ENCODE assay signal across 9 cellular contexts in genomic region chr13:112583592-112584277, GRCh38. TPM values are rescaled to one million over a fixed set of nuclear protein-coding genes. Genes with fewer than 3 reads are reported as not detected.
DNase-seq lines count a peak whose midpoint lies in the region; ATAC-seq and TF ChIP-seq lines count a peak whose summit lies in the region.
"Had no signal": no experiment of that assay in that cellular context is flagged by ENCODE, and none has a peak within 500 bp of the region (broad histone marks: within the 10 kb centered on the region; RNA-seq: fewer than 3 reads in every experiment).

No MANE protein-coding gene starts in this region.

- TF ChIP-seq EP300 in suprapubic skin (IDR thresholded peaks at IDR 0.05), result no peak

- H3K4me1 ChIP-seq in suprapubic skin, result peaks cover 20% of the 10 kb centered on the region

- no peaks in the 10 kb centered on the region for H3K9me3 ChIP-seq in suprapubic skin
- H3K9me3 ChIP-seq: tibial nerve had no signal

- H3K27ac ChIP-seq in suprapubic skin, result no peak overlapping the region

- peak; percentile 58 for ATAC-seq in GM18505 (IDR thresholded peaks at IDR 0.05; ENCODE audit: unreplicated experiment)
- peak; percentile 37 for ATAC-seq in HG02623 (IDR thresholded peaks at IDR 0.05; ENCODE audit: unreplicated experiment)
- ATAC-seq in memory B cell (ENCODE audit: low read depth), result peak; percentile 74

- H3K4me1 Mint-ChIP-seq in memory B cell, result peaks cover 43% of the 10 kb centered on the region

- no peaks in the 10 kb centered on the region for H3K27me3 Mint-ChIP-seq in memory B cell

- peaks cover 10% of the 10 kb centered on the region for H3K36me3 Mint-ChIP-seq in memory B cell

- peak overlapping the region; percentile 65 for H3K4me3 Mint-ChIP-seq in memory B cell

- H3K4me3 ChIP-seq in suprapubic skin, result no peak overlapping the region
- H3K4me3 ChIP-seq: tibial nerve had no signal

- no peak for TF ChIP-seq CTCF in suprapubic skin (IDR thresholded peaks at IDR 0.05)

- H3K27me3 ChIP-seq in suprapubic skin, result no peaks in the 10 kb centered on the region
- H3K27me3 ChIP-seq: tibial nerve had no signal

- peak; percentile 93 for DNase-seq in NOMO-1 treated with DMSO at 0.1 percent for 48 hours (lab: John Stamatoyannopoulos, UW; ENCODE audit: unreplicated experiment)
- peak; percentile 38 to 63 for DNase-seq in memory B cell (ENCODE audit: low spot score in 2 of 2)
- DNase-seq in G401 (ENCODE audit: low spot score), result no peak
- no peak for DNase-seq in suprapubic skin (ENCODE audit: low spot score in 2 of 2)
- DNase-seq in stimulated activated CD4-positive, alpha-beta T cell treated with anti-CD3 and anti-CD28 coated beads, Interleukin-4, amount 100 ng/mL, for 4 hours, result no peak
- no peak for DNase-seq in AG08395 (ENCODE audit: low spot score)

- 87% methylated on average over 11 of the region's 11 CpGs for WGBS in suprapubic skin

- TF ChIP-seq POLR2A in GM18505 (IDR thresholded peaks at IDR 0.05; ENCODE audit: borderline replicate concordance, extremely low read depth, insufficient read depth, insufficient read length) (peak; percentile 32), suprapubic skin (IDR thresholded peaks at IDR 0.05) (no peak)

- in situ Hi-C loops in G401 (cut with HindIII; ENCODE audit: low sequenced_read_pairs), result no loop called here

- no peaks in the 10 kb centered on the region for H3K36me3 ChIP-seq in suprapubic skin
- H3K36me3 ChIP-seq: tibial nerve had no signal

- peak overlapping the region; percentile 92 for H3K27ac Mint-ChIP-seq in memory B cell

- no peaks in the 10 kb centered on the region for H3K9me3 Mint-ChIP-seq in memory B cell

RNA-seq across cellular contexts. Expression of gene TUBGCP3, which starts 4.2 kb away (rescaled TPM):
- total RNA-seq in G401 (2014; rRNA removed; shearing (Covaris generic)), result 13.8 and 20.6 TPM in 2 replicates
- 10 to 100 TPM; 21.9 to 60.9 (median 32.0) TPM for total RNA-seq in suprapubic skin

Comparison
In these comparisons a context has a peak if more than half of its experiments do, and no peak if none do; other contexts are left out.
1. DNase-seq: peak in NOMO-1 treated with DMSO at 0.1 percent for 48 hours (single experiment) and memory B cell (2 of 2); none in G401 (single experiment), suprapubic skin (0 of 2), stimulated activated CD4-positive, alpha-beta T cell treated with anti-CD3 and anti-CD28 coated beads, Interleukin-4, amount 100 ng/mL, for 4 hours (0 of 2) and AG08395 (single experiment).
2. Peak in every context shown above with its lines, with median percentiles within 50 percentile points of each other: ATAC-seq.